25 cellular contexts compared by ENCODE assay signal in the genomic region with DNA sequence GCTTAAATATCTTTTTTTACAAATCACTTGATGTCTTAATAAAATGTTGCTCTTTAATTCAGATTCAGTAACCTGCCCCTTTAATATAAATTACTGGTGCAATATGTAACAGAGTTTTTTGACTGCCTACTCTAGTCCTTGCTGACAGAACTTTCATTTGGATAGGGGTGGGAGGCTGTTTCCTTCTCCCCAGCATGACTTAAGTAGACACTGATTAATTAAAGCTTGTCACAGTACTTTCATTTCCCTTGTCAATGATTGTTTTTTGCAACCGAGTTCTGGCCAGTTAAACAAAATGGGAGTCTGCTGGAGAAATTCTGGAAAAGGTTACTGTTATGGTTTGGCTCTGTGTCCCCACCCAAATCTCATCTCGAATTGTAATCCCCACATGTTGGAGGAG.
"Had no signal": no experiment of that assay in that cellular context is flagged by ENCODE, and none has a peak within 500 bp of the region (broad histone marks: within the 10 kb centered on the region; RNA-seq: fewer than 3 reads in every experiment).

No MANE protein-coding gene starts in this region.

- H3K27ac ChIP-seq: adrenal gland, body of pancreas, epithelial cell of prostate, neutrophil, right lobe of liver, testis, transverse colon had no signal

- H3K9me3 ChIP-seq: adrenal gland, body of pancreas, neutrophil, right lobe of liver, testis, transverse colon had no signal

- H3K9me3 Mint-ChIP-seq: activated B cell treated with CpG ODN at 0.5 μM for 24 hours; activated CD4-positive, alpha-beta memory T cell treated with anti-CD3 and anti-CD28 coated beads for 36 hours; activated naive CD4-positive, alpha-beta T cell treated with anti-CD3 and anti-CD28 coated beads for 36 hours; activated naive CD8-positive, alpha-beta T cell treated with anti-CD3 and anti-CD28 coated beads for 36 hours had no signal

- ATAC-seq: body of pancreas, left colon, right lobe of liver had no signal

- H3K27me3 ChIP-seq: adrenal gland, body of pancreas, right lobe of liver, testis, transverse colon had no signal

- H3K36me3 ChIP-seq: adrenal gland, neutrophil, right lobe of liver, transverse colon had no signal

- H3K4me3 ChIP-seq: adrenal gland, body of pancreas, right lobe of liver, testis, transverse colon had no signal

- DNase-seq: activated B cell treated with CpG ODN at 0.5 μM for 24 hours; activated CD4-positive, alpha-beta memory T cell treated with anti-CD3 and anti-CD28 coated beads for 36 hours; activated CD8-positive, alpha-beta memory T cell treated with anti-CD3 and anti-CD28 coated beads, Interleukin-2, amount 50 U/mL, for 4 hours; activated effector memory CD4-positive, alpha-beta T cell treated with anti-CD3 and anti-CD28 coated beads, Interleukin-2, amount 50 U/mL, for 16 hours; activated naive CD4-positive, alpha-beta T cell treated with anti-CD3 and anti-CD28 coated beads for 36 hours; activated naive CD8-positive, alpha-beta T cell treated with anti-CD3 and anti-CD28 coated beads for 36 hours; activated T-cell treated with anti-CD3 and anti-CD28 coated beads, Interleukin-2, amount 50 U/mL, for 1 hour; adrenal gland; aorta; body of pancreas; effector CD8-positive, alpha-beta T cell; islet precursor cell; left colon; mammary epithelial cell; naive B cell; nephron progenitor cell; right lobe of liver; stimulated activated CD4-positive, alpha-beta T cell treated with anti-CD3 and anti-CD28 coated beads, Interleukin-2, amount 100 ng/mL, for 48 hours; stimulated activated naive CD4-positive, alpha-beta T cell treated with Interleukin-2 at 50 U/mL for 16 hours; T-helper 2 cell; testis; transverse colon had no signal

- H3K36me3 Mint-ChIP-seq: activated CD4-positive, alpha-beta memory T cell treated with anti-CD3 and anti-CD28 coated beads for 36 hours; activated naive CD8-positive, alpha-beta T cell treated with anti-CD3 and anti-CD28 coated beads for 36 hours; naive B cell had no signal

- H3K4me1 ChIP-seq: right lobe of liver, transverse colon had no signal

- H3K27ac Mint-ChIP-seq: activated B cell treated with CpG ODN at 0.5 μM for 24 hours; activated CD4-positive, alpha-beta memory T cell treated with anti-CD3 and anti-CD28 coated beads for 36 hours; activated naive CD4-positive, alpha-beta T cell treated with anti-CD3 and anti-CD28 coated beads for 36 hours; activated naive CD8-positive, alpha-beta T cell treated with anti-CD3 and anti-CD28 coated beads for 36 hours; naive B cell; nephron progenitor cell had no signal

- H3K4me1 Mint-ChIP-seq: activated B cell treated with CpG ODN at 0.5 μM for 24 hours; activated naive CD8-positive, alpha-beta T cell treated with anti-CD3 and anti-CD28 coated beads for 36 hours; naive B cell; nephron progenitor cell had no signal

- H3K4me3 Mint-ChIP-seq: activated B cell treated with CpG ODN at 0.5 μM for 24 hours; activated CD4-positive, alpha-beta memory T cell treated with anti-CD3 and anti-CD28 coated beads for 36 hours; activated naive CD4-positive, alpha-beta T cell treated with anti-CD3 and anti-CD28 coated beads for 36 hours; activated naive CD8-positive, alpha-beta T cell treated with anti-CD3 and anti-CD28 coated beads for 36 hours; activated T-helper 1 cell treated with anti-CD3 and anti-CD28 coated beads, Interleukin-12 subunit alpha, Interleukin-12 subunit beta, Interleukin-2, Interleukin-4 antibody, amounts not matched to agents 30 ng/mL and 10 ng/mL and 1 ng/mL, durations not matched to agents 14 hours and 24 hours and 36 hours; naive B cell; nephron progenitor cell had no signal
